ENCODE assay signal across 21 cellular contexts in the genomic region with DNA sequence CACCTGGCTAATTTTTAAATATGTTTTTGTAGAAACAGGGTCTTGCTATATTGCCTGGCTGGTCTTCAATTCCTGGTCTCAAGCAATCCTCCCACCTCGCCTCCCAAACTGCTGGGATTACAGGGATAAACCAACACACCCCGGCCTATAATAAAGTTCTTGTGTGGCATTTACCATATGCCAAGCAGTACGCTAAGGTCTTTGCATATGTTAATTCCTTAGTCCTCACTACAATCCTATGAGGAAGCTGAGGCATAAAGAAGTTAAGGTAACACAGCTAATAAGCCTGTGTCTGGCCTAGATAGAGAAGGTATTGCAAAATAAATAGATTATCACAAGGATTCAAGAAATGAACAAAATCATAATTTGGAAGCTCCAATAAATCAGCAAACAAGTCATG.
"Had no signal": no experiment of that assay in that cellular context is flagged by ENCODE, and none has a peak within 500 bp of the region (broad histone marks: within the 10 kb centered on the region; RNA-seq: fewer than 3 reads in every experiment).

No MANE protein-coding gene starts in this region.

- H3K4me3 ChIP-seq: coronary artery, dorsolateral prefrontal cortex, esophagus muscularis mucosa, gastroesophageal sphincter, heart left ventricle, hepatocyte, left lung, lower lobe of right lung had no signal

- H3K9me3 ChIP-seq: esophagus muscularis mucosa, gastroesophageal sphincter, heart left ventricle, left lung, lower lobe of right lung had no signal

- H3K27ac Mint-ChIP-seq: immature natural killer cell; mesothelial cell of epicardium; naive thymus-derived CD4-positive, alpha-beta T cell had no signal

- ATAC-seq: foreskin keratinocyte; gastroesophageal sphincter; heart left ventricle; left lung; left ventricle myocardium superior; lower lobe of right lung; naive thymus-derived CD4-positive, alpha-beta T cell had no signal

- H3K4me2 ChIP-seq: hepatocyte had no signal

- H3K27ac ChIP-seq: coronary artery, dorsolateral prefrontal cortex, esophagus muscularis mucosa, foreskin keratinocyte, gastroesophageal sphincter, heart left ventricle, hepatocyte, left lung, lower lobe of right lung had no signal

- H3K4me1 Mint-ChIP-seq: immature natural killer cell had no signal

- H3K4me1 ChIP-seq: left lung, lower lobe of right lung had no signal

- H3K27me3 Mint-ChIP-seq: naive thymus-derived CD4-positive, alpha-beta T cell had no signal

- H3K4me3 Mint-ChIP-seq: immature natural killer cell; mesothelial cell of epicardium; naive thymus-derived CD4-positive, alpha-beta T cell had no signal

- DNase-seq: dermis blood vessel endothelial cell; dorsolateral prefrontal cortex; effector CD4-positive, alpha-beta T cell; effector memory CD4-positive, alpha-beta T cell; foreskin keratinocyte; heart left ventricle; hypothalamus; immature natural killer cell; islet precursor cell; kidney; kidney glomerular epithelial cell; left lung; left ventricle myocardium superior; lower lobe of right lung; mesenchymal stem cell; naive thymus-derived CD4-positive, alpha-beta T cell had no signal

- H3K36me3 ChIP-seq: esophagus muscularis mucosa, gastroesophageal sphincter, heart left ventricle, left lung, lower lobe of right lung had no signal

- H3K36me3 Mint-ChIP-seq: immature natural killer cell; mesothelial cell of epicardium; naive thymus-derived CD4-positive, alpha-beta T cell had no signal

- H3K9me3 Mint-ChIP-seq: immature natural killer cell; mesothelial cell of epicardium; naive thymus-derived CD4-positive, alpha-beta T cell had no signal

- H2AFZ ChIP-seq: hepatocyte had no signal

- H3K27me3 ChIP-seq: dorsolateral prefrontal cortex, esophagus muscularis mucosa, foreskin keratinocyte, gastroesophageal sphincter, heart left ventricle, hepatocyte, left lung had no signal
